Comparison of ENCODE assay signal across 8 cellular contexts in genomic region chr20:362271-363254, GRCh38. TPM values are rescaled to one million over a fixed set of nuclear protein-coding genes. Genes with fewer than 3 reads are reported as not detected.
DNase-seq lines count a peak whose midpoint lies in the region; ATAC-seq and TF ChIP-seq lines count a peak whose summit lies in the region.

No MANE protein-coding gene starts in this region.

- no peaks in the 10 kb centered on the region for H3K36me3 Mint-ChIP-seq in CD4-positive, CD25-positive, alpha-beta regulatory T cell
- H3K36me3 Mint-ChIP-seq in activated naive CD4-positive, alpha-beta T cell treated with anti-CD3 and anti-CD28 coated beads, Interleukin-2, amount 50 U/mL, for 24 hours: no peaks in the 10 kb centered on the region

- WGBS in heart right ventricle, 2 donors: 66% methylated on average over 13 of the region's 13 CpGs
- 63 to 70% (median 65%) methylated on average over 13 of the region's 13 CpGs for WGBS in spleen, 5 donors

- H3K27me3 Mint-ChIP-seq in CD4-positive, CD25-positive, alpha-beta regulatory T cell: no peaks in the 10 kb centered on the region
- H3K27me3 Mint-ChIP-seq in activated naive CD4-positive, alpha-beta T cell treated with anti-CD3 and anti-CD28 coated beads, Interleukin-2, amount 50 U/mL, for 24 hours: no peaks in the 10 kb centered on the region

- no peaks in the 10 kb centered on the region for H3K36me3 ChIP-seq in CD4-positive, CD25-positive, alpha-beta regulatory T cell (ENCODE audit: control insufficient read depth, insufficient read depth, low read length)
- H3K36me3 ChIP-seq in HEK293 (ENCODE audit: control insufficient read depth in 2 of 2, insufficient read depth in 1 of 2, low read length in 2 of 2): no peaks in the 10 kb centered on the region; a peak in 1 of 3 replicates
- H3K36me3 ChIP-seq in heart right ventricle: no peaks in the 10 kb centered on the region
- H3K36me3 ChIP-seq in spleen: no peaks in the 10 kb centered on the region

- H3K4me1 Mint-ChIP-seq in CD4-positive, CD25-positive, alpha-beta regulatory T cell: peaks cover 6 to 35% (median 18%) of the 10 kb centered on the region in 4 donors
- peaks cover 39% of the 10 kb centered on the region for H3K4me1 Mint-ChIP-seq in activated naive CD4-positive, alpha-beta T cell treated with anti-CD3 and anti-CD28 coated beads, Interleukin-2, amount 50 U/mL, for 24 hours

- no peaks in the 10 kb centered on the region for H3K27me3 ChIP-seq in CD4-positive, CD25-positive, alpha-beta regulatory T cell (ENCODE audit: control insufficient read depth, insufficient read depth, low read length)
- H3K27me3 ChIP-seq in heart right ventricle: no peaks in the 10 kb centered on the region
- no peaks in the 10 kb centered on the region for H3K27me3 ChIP-seq in spleen (replicated peaks in 1 of 7)

- no peak overlapping the region for H3K4me3 ChIP-seq in CD4-positive, CD25-positive, alpha-beta regulatory T cell (ENCODE audit: low read depth, low read length)
- H3K4me3 ChIP-seq in HEK293 (ENCODE audit: low read depth, low read length) (no peak overlapping the region), heart right ventricle (no peak overlapping the region), spleen (no peak overlapping the region)

- no peaks in the 10 kb centered on the region for H3K9me3 ChIP-seq in CD4-positive, CD25-positive, alpha-beta regulatory T cell (ENCODE audit: control insufficient read depth in 2 of 2, low read length in 2 of 2)
- H3K9me3 ChIP-seq in HEK293 (ENCODE audit: control insufficient read depth, insufficient read depth, low read depth, low read length): no peaks in the 10 kb centered on the region
- no peaks in the 10 kb centered on the region for H3K9me3 ChIP-seq in heart right ventricle
- no peaks in the 10 kb centered on the region for H3K9me3 ChIP-seq in spleen

- ATAC-seq in CD4-positive, CD25-positive, alpha-beta regulatory T cell (ENCODE audit: low read depth in 2 of 2): peak; percentile 39 to 46
- ATAC-seq in heart right ventricle (peak; percentile 85 to 97 (median 92)), GM21367 (IDR thresholded peaks at IDR 0.05; ENCODE audit: unreplicated experiment) (no peak)

- H3K4me3 Mint-ChIP-seq in CD4-positive, CD25-positive, alpha-beta regulatory T cell: no peak overlapping the region
- H3K4me3 Mint-ChIP-seq in activated naive CD4-positive, alpha-beta T cell treated with anti-CD3 and anti-CD28 coated beads, Interleukin-2, amount 50 U/mL, for 24 hours: no peak overlapping the region

- POLR2A ChIA-PET in HEK293 (lab: Yijun Ruan, JAX): interaction anchor here (0.6 to 3.1 kb wide), 12 partner anchors 8 to 181 kb away, joined by 3 to 23 read pairs (median 5); partner anchors contain the start of genes CSNK2A1, NRSN2, RBCK1 and TRIB3

- peaks cover 0 to 1% (median 0%) of the 10 kb centered on the region in 7 donors for H3K9me3 Mint-ChIP-seq in CD4-positive, CD25-positive, alpha-beta regulatory T cell
- H3K9me3 Mint-ChIP-seq in activated naive CD4-positive, alpha-beta T cell treated with anti-CD3 and anti-CD28 coated beads, Interleukin-2, amount 50 U/mL, for 24 hours: no peaks in the 10 kb centered on the region

- H3K4me1 ChIP-seq in CD4-positive, CD25-positive, alpha-beta regulatory T cell (ENCODE audit: control insufficient read depth, insufficient read depth, low read length, poor library complexity, severe bottlenecking): peaks cover 20% of the 10 kb centered on the region
- H3K4me1 ChIP-seq in HEK293 (ENCODE audit: control insufficient read depth, insufficient read depth, low read length): no peaks in the 10 kb centered on the region; the same call in 1 of the 2 replicates
- H3K4me1 ChIP-seq in heart right ventricle: peaks cover 0 to 10% (median 7%) of the 10 kb centered on the region in 9 donors
- peaks cover 0 to 44% (median 21%) of the 10 kb centered on the region in 6 donors for H3K4me1 ChIP-seq in spleen

- peak overlapping the region in 2 of 3 donors; percentile 28 to 51 for H3K27ac Mint-ChIP-seq in CD4-positive, CD25-positive, alpha-beta regulatory T cell
- H3K27ac Mint-ChIP-seq in activated naive CD4-positive, alpha-beta T cell treated with anti-CD3 and anti-CD28 coated beads, Interleukin-2, amount 50 U/mL, for 24 hours: peak overlapping the region; percentile 82

- CTCF ChIA-PET in HEK293 (lab: Yijun Ruan, JAX): interaction anchor here (0.5 to 4.8 kb wide), 27 partner anchors 9 to 1742 kb away, joined by 3 to 48 read pairs (median 4); partner anchors contain the start of genes TBC1D20 and TRIB3

- DNase-seq in CD4-positive, CD25-positive, alpha-beta regulatory T cell: peak in 1 of 3 donors; percentile 69
- peak; percentile 51 to 73 for DNase-seq in NOMO-1 (lab: John Stamatoyannopoulos, UW; ENCODE audit: unreplicated experiment in 2 of 2)
- DNase-seq in heart right ventricle: peak; percentile 85 to 86
- DNase-seq in spleen: peak; percentile 87
- no peak for DNase-seq in mesenteric fat pad (ENCODE audit: low spot score)

- TF ChIP-seq CTCF in HEK293 (tag by site-specific recombination; IDR thresholded peaks at IDR 0.05) (peak; percentile 92), heart right ventricle (IDR thresholded peaks at IDR 0.05) (peak in 8 of 9 donors; percentile 13 to 60 (median 49)), spleen (IDR thresholded peaks at IDR 0.05 in 8 of 11, conservative IDR thresholded peaks at IDR 0.05 in 3 of 11) (peak in 9 of 11 experiments; percentile 10 to 79 (median 49))

- intact Hi-C loops in heart right ventricle (cut with DNase I): loop anchor here in 2 of 10 donors (5.0 kb wide), 2 partner anchors 180 to 375 kb away; partner anchors contain the start of gene CSNK2A1 (in 1 of the 2)
- intact Hi-C loops in spleen (cut with DNase I; ENCODE audit: low total_unique reads): no loop called here

- H3K27ac ChIP-seq in CD4-positive, CD25-positive, alpha-beta regulatory T cell (ENCODE audit: insufficient read depth, low read length, poor library complexity, severe bottlenecking): no peak overlapping the region
- H3K27ac ChIP-seq in HEK293 (ENCODE audit: extremely low read depth, low read depth, low read length) (peak overlapping the region; percentile 16; the same call in 1 of the 2 replicates), heart right ventricle (no peak overlapping the region), spleen (peak overlapping the region in 1 of 8 donors; percentile 17)

- TF ChIP-seq POLR2A in spleen (IDR thresholded peaks at IDR 0.05): no peak

TF ChIP-seq in HEK293, 187 proteins besides CTCF, POLR2A, EP300 and RAD21 (continues in another document):
- TF ChIP-seq ZNF121 (tag by site-specific recombination; IDR thresholded peaks at IDR 0.05) (peak; percentile 92), ZFHX2 (tag by site-specific recombination; conservative IDR thresholded peaks at IDR 0.05) (no peak), ZNF10 (tag by site-specific recombination; IDR thresholded peaks at IDR 0.05) (no peak), ZSCAN4 (tag by site-specific recombination; IDR thresholded peaks at IDR 0.05) (peak; percentile 72; the same call in 1 of the 2 replicates), BCL11A (tag by site-specific recombination; IDR thresholded peaks at IDR 0.05; ENCODE audit: low read depth) (no peak)

RNA-seq across cellular contexts. Expression of gene NRSN2, which starts 15.7 kb away (rescaled TPM):
- total RNA-seq in CD4-positive, CD25-positive, alpha-beta regulatory T cell: 1.5 TPM
- polyA plus RNA-seq in CD4-positive, CD25-positive, alpha-beta regulatory T cell: 1 to 10 TPM in 2 of 4 donors, under 1 TPM in 1, not detected in 1; 0.52 to 1.5 (median 1.1) TPM
- total RNA-seq in heart right ventricle: 10 to 100 TPM; 12.1 to 32.3 (median 19.1) TPM
- 10 to 100 TPM; 31.1 to 53.9 TPM for polyA plus RNA-seq in heart right ventricle
- 10 to 100 TPM; 10.9 to 26.3 (median 18.2) TPM for total RNA-seq in spleen
- 10 to 100 TPM; 10.5 to 13.4 (median 12.8) TPM for polyA plus RNA-seq in spleen
- 21.3 TPM for total RNA-seq in mesenteric fat pad

RNA-seq across cellular contexts. Expression of gene TRIB3, which starts 18.0 kb away (rescaled TPM):
- 6.0 TPM for total RNA-seq in CD4-positive, CD25-positive, alpha-beta regulatory T cell
- polyA plus RNA-seq in CD4-positive, CD25-positive, alpha-beta regulatory T cell: 10 to 100 TPM; 15.0 to 22.6 (median 19.6) TPM
- total RNA-seq in heart right ventricle (1 to 10 TPM in 7 of 10 donors, under 1 TPM in 3; 0.33 to 4.3 (median 1.1) TPM), spleen (10 to 100 TPM in 4 of 7 donors, 1 to 10 TPM in 3; 8.3 to 25.7 (median 12.0) TPM), mesenteric fat pad (9.4 TPM)
- polyA plus RNA-seq in heart right ventricle (10 to 100 TPM in 1 of 2 donors, 1 to 10 TPM in 1; 1.4 to 10.6 TPM), spleen (10 to 100 TPM in 2 of 3 donors, 1 to 10 TPM in 1; 5.7 to 11.7 (median 11.6) TPM)

RNA-seq across cellular contexts. Expression of gene SOX12, which starts 37.2 kb away (rescaled TPM):
- 4.9 TPM for total RNA-seq in CD4-positive, CD25-positive, alpha-beta regulatory T cell
- polyA plus RNA-seq in CD4-positive, CD25-positive, alpha-beta regulatory T cell: under 1 TPM; 0.29 to 0.44 (median 0.38) TPM
- total RNA-seq in heart right ventricle: 10 to 100 TPM in 6 of 10 donors, 1 to 10 TPM in 4; 7.2 to 16.5 (median 10.9) TPM
- polyA plus RNA-seq in heart right ventricle: 1 to 10 TPM; 4.5 to 5.2 TPM
- 10 to 100 TPM in 2 of 7 donors, 1 to 10 TPM in 5; 4.5 to 12.5 (median 8.3) TPM for total RNA-seq in spleen
- polyA plus RNA-seq in spleen: 1 to 10 TPM; 3.2 to 4.9 (median 3.4) TPM
- total RNA-seq in mesenteric fat pad: 8.5 TPM

RNA-seq across cellular contexts. Expression of gene RBCK1, which starts 45.5 kb away (rescaled TPM):
- total RNA-seq in CD4-positive, CD25-positive, alpha-beta regulatory T cell: 93.9 TPM
- polyA plus RNA-seq in CD4-positive, CD25-positive, alpha-beta regulatory T cell: 100 to 1,000 TPM in 1 of 4 donors, 10 to 100 TPM in 3; 87.5 to 115 (median 91.8) TPM
- 10 to 100 TPM; 32.0 to 74.2 (median 41.4) TPM for total RNA-seq in heart right ventricle
- 10 to 100 TPM; 57.9 to 86.8 TPM for polyA plus RNA-seq in heart right ventricle
- total RNA-seq in spleen: 100 to 1,000 TPM in 4 of 7 donors, 10 to 100 TPM in 3; 90.2 to 124 (median 105) TPM
- polyA plus RNA-seq in spleen: 100 to 1,000 TPM in 1 of 3 donors, 10 to 100 TPM in 2; 78.6 to 152 (median 98.9) TPM
- total RNA-seq in mesenteric fat pad: 60.1 TPM
